Comparison of ENCODE assay signal across 1 cellular context in genomic region chr5:124263680-124264491, GRCh38.
TF ChIP-seq lines count a peak whose summit lies in the region.

No MANE protein-coding gene starts in this region.

TF ChIP-seq in HEK293, 187 proteins besides CTCF, POLR2A, EP300 and RAD21 (continued from another document and continues in another):
- TF ChIP-seq FEZF1 (tag by site-specific recombination; IDR thresholded peaks at IDR 0.05) (peak; percentile 92), ZNF677 (tag by site-specific recombination; IDR thresholded peaks at IDR 0.05) (no peak), ZNF585B (tag by site-specific recombination; IDR thresholded peaks at IDR 0.05) (no peak), ZNF211 (tag by site-specific recombination; IDR thresholded peaks at IDR 0.05; ENCODE audit: low read depth) (no peak), YY1 (tag by site-specific recombination; IDR thresholded peaks at IDR 0.05) (no peak), ZBTB20 (tag by site-specific recombination; IDR thresholded peaks at IDR 0.05) (no peak), ZNF549 (tag by site-specific recombination; IDR thresholded peaks at IDR 0.05) (no peak), ZBTB49 (tag by site-specific recombination; IDR thresholded peaks at IDR 0.05; ENCODE audit: low read depth) (no peak), ZNF362 (tag by site-specific recombination; IDR thresholded peaks at IDR 0.05) (no peak), ZNF140 (tag by site-specific recombination; IDR thresholded peaks at IDR 0.05) (no peak), ZNF433 (tag by site-specific recombination; IDR thresholded peaks at IDR 0.05; ENCODE audit: low read depth) (no peak), ZNF580 (tag by site-specific recombination; IDR thresholded peaks at IDR 0.05) (no peak), ZFHX2 (tag by site-specific recombination; conservative IDR thresholded peaks at IDR 0.05) (no peak), ZNF24 (tag by site-specific recombination; IDR thresholded peaks at IDR 0.05) (peak; percentile 78), ZBTB11 (tag by site-specific recombination; conservative IDR thresholded peaks at IDR 0.05; ENCODE audit: low read depth) (no peak), ZNF341 (tag by site-specific recombination; IDR thresholded peaks at IDR 0.05; ENCODE audit: low read depth) (peak; percentile 27; the same call in 1 of the 2 replicates), ZNF488 (tag by site-specific recombination; IDR thresholded peaks at IDR 0.05) (peak; percentile 87), ZNF112 (tag by site-specific recombination; IDR thresholded peaks at IDR 0.05) (no peak), EGR2 (tag by site-specific recombination; IDR thresholded peaks at IDR 0.05; ENCODE audit: low read depth) (no peak), ZNF248 (tag by site-specific recombination; IDR thresholded peaks at IDR 0.05) (no peak), ZNF777 (tag by site-specific recombination; IDR thresholded peaks at IDR 0.05; ENCODE audit: borderline replicate concordance) (no peak), KLF9 (tag by site-specific recombination; IDR thresholded peaks at IDR 0.05; ENCODE audit: low read depth) (0 out of 2 replicates have a peak, but pooled peaks have one; percentile 28), ZFP37 (tag by site-specific recombination; IDR thresholded peaks at IDR 0.05) (no peak), ZNF76 (tag by site-specific recombination; IDR thresholded peaks at IDR 0.05; ENCODE audit: borderline replicate concordance, low read depth) (no peak), ZBTB21 (tag by site-specific recombination; IDR thresholded peaks at IDR 0.05) (no peak), PRDM6 (tag by site-specific recombination; IDR thresholded peaks at IDR 0.05) (peak; percentile 77), HOXD13 (CRISPR knock-in tag; IDR thresholded peaks at IDR 0.05; ENCODE audit: borderline replicate concordance) (no peak), ATF2 (tag by site-specific recombination; IDR thresholded peaks at IDR 0.05; ENCODE audit: low read depth) (no peak), OSR2 (tag by site-specific recombination; IDR thresholded peaks at IDR 0.05) (peak; percentile 90), ZSCAN23 (tag by site-specific recombination; IDR thresholded peaks at IDR 0.05) (no peak), ZNF571 (tag by site-specific recombination; IDR thresholded peaks at IDR 0.05) (no peak), ZBTB26 (tag by site-specific recombination; optimal IDR thresholded peaks at IDR 0.05) (no peak), KLF17 (tag by site-specific recombination; IDR thresholded peaks at IDR 0.05) (peak; percentile 98), ZNF664 (tag by site-specific recombination; IDR thresholded peaks at IDR 0.05) (0 out of 2 replicates have a peak, but pooled peaks have one; percentile 26), PRDM4 (tag by site-specific recombination; IDR thresholded peaks at IDR 0.05) (peak; percentile 79), ZNF121 (tag by site-specific recombination; IDR thresholded peaks at IDR 0.05) (0 out of 2 replicates have a peak, but pooled peaks have one; percentile 41), ZNF529 (tag by site-specific recombination; IDR thresholded peaks at IDR 0.05; ENCODE audit: insufficient replicate concordance) (no peak), ZXDB (tag by site-specific recombination; IDR thresholded peaks at IDR 0.05) (no peak), GLI2 (tag by site-specific recombination; IDR thresholded peaks at IDR 0.05; ENCODE audit: borderline replicate concordance, low read depth) (peak; percentile 83; the same call in 1 of the 2 replicates), ZNF530 (tag by site-specific recombination; IDR thresholded peaks at IDR 0.05; ENCODE audit: low read depth) (no peak), HOXA7 (CRISPR knock-in tag; IDR thresholded peaks at IDR 0.05; ENCODE audit: borderline replicate concordance) (no peak), ZNF18 (tag by site-specific recombination; IDR thresholded peaks at IDR 0.05) (peak; percentile 52; the same call in 1 of the 2 replicates), MEIS1 (CRISPR knock-in tag; IDR thresholded peaks at IDR 0.05; ENCODE audit: borderline replicate concordance) (no peak), ZNF132 (tag by site-specific recombination; IDR thresholded peaks at IDR 0.05; ENCODE audit: borderline replicate concordance) (no peak)
